8 cellular contexts compared by ENCODE assay signal in genomic region chr17:63843387-63844292, GRCh38. TPM values are rescaled to one million over a fixed set of nuclear protein-coding genes. Genes with fewer than 3 reads are reported as not detected.
DNase-seq lines count a peak whose midpoint lies in the region; ATAC-seq, FAIRE-seq and TF ChIP-seq lines count a peak whose summit lies in the region.

No MANE protein-coding gene starts in this region.

- TF ChIP-seq CTCF in 22Rv1 (IDR thresholded peaks at IDR 0.05): no peak
- TF ChIP-seq CTCF in GM12875 (IDR thresholded peaks at IDR 0.05; ENCODE audit: borderline replicate concordance, insufficient read depth, low read depth, low read length): no peak
- no peak for TF ChIP-seq CTCF in OCI-LY3 (IDR thresholded peaks at IDR 0.05; ENCODE audit: low read depth, low read length)
- TF ChIP-seq CTCF in bronchial epithelial cell (IDR thresholded peaks at IDR 0.05; ENCODE audit: insufficient read depth, low read length, severe bottlenecking): no peak

- H3K9me3 Mint-ChIP-seq in stimulated activated naive CD8-positive, alpha-beta T cell treated with anti-CD3 and anti-CD28 coated beads, Interleukin-15, amount 100 ng/mL, for 72 hours: peaks cover 6 to 9% of the 10 kb centered on the region in 2 donors

- no peaks in the 10 kb centered on the region for H3K27me3 ChIP-seq in OCI-LY3 (ENCODE audit: low read depth, low read length)
- H3K27me3 ChIP-seq in bronchial epithelial cell (ENCODE audit: control insufficient read depth, insufficient read depth, low read length): no peaks in the 10 kb centered on the region

- no peak for ATAC-seq in left colon
- peak; percentile 13 for ATAC-seq in stimulated activated naive CD8-positive, alpha-beta T cell treated with anti-CD3 and anti-CD28 coated beads, Interleukin-15, amount 100 ng/mL, for 72 hours
- no peak for ATAC-seq in GM21723 (IDR thresholded peaks at IDR 0.05; ENCODE audit: unreplicated experiment)
- no peak for ATAC-seq in GM19463 (IDR thresholded peaks at IDR 0.05; ENCODE audit: unreplicated experiment)

- intact Hi-C loops in left colon (cut with DNase I, micrococcal nuclease): no loop called here

- peak overlapping the region; percentile 61; the same call in 1 of the 2 replicates for H3K9ac ChIP-seq in OCI-LY3 (ENCODE audit: low read length)

- peak overlapping the region; percentile 91 to 99 for H3K4me3 Mint-ChIP-seq in stimulated activated naive CD8-positive, alpha-beta T cell treated with anti-CD3 and anti-CD28 coated beads, Interleukin-15, amount 100 ng/mL, for 72 hours

- peaks cover 46% of the 10 kb centered on the region for H3K4me1 Mint-ChIP-seq in stimulated activated naive CD8-positive, alpha-beta T cell treated with anti-CD3 and anti-CD28 coated beads, Interleukin-15, amount 100 ng/mL, for 72 hours

- H3K4me1 ChIP-seq in OCI-LY3 (ENCODE audit: low read length): peaks cover 23% of the 10 kb centered on the region

- H3K27me3 Mint-ChIP-seq in stimulated activated naive CD8-positive, alpha-beta T cell treated with anti-CD3 and anti-CD28 coated beads, Interleukin-15, amount 100 ng/mL, for 72 hours: no peaks in the 10 kb centered on the region

- DNase-seq in bronchial epithelial cell (ENCODE audit: low read depth): no peak
- DNase-seq in left colon: peak; percentile 54 to 75
- no peak for DNase-seq in stimulated activated naive CD8-positive, alpha-beta T cell treated with anti-CD3 and anti-CD28 coated beads, Interleukin-15, amount 100 ng/mL, for 72 hours

- H3K79me2 ChIP-seq in OCI-LY3 (ENCODE audit: low read length): peaks cover 41% of the 10 kb centered on the region

- no peaks in the 10 kb centered on the region for H3K9me3 ChIP-seq in OCI-LY3 (ENCODE audit: insufficient read depth, low read length)

- H3K36me3 ChIP-seq in OCI-LY3 (replicated peaks; ENCODE audit: low read depth, low read length): no peaks in the 10 kb centered on the region
- H3K36me3 ChIP-seq in bronchial epithelial cell (ENCODE audit: control insufficient read depth, insufficient read depth, low read length): no peaks in the 10 kb centered on the region

- peaks cover 24% of the 10 kb centered on the region for H4K20me1 ChIP-seq in OCI-LY3 (ENCODE audit: insufficient read depth, low read length)

- H3K27ac ChIP-seq in 22Rv1: peak overlapping the region; percentile 96
- H3K27ac ChIP-seq in OCI-LY3 (ENCODE audit: low read length): peak overlapping the region; percentile 16; the same call in 1 of the 2 replicates

- peak overlapping the region; percentile 56 for H3K4me2 ChIP-seq in OCI-LY3 (ENCODE audit: low read length)

- peak overlapping the region; percentile 95 to 97 for H3K27ac Mint-ChIP-seq in stimulated activated naive CD8-positive, alpha-beta T cell treated with anti-CD3 and anti-CD28 coated beads, Interleukin-15, amount 100 ng/mL, for 72 hours

- peak overlapping the region; percentile 41 for H3K4me3 ChIP-seq in GM12875 (ENCODE audit: low read depth, low read length)
- peak overlapping the region; percentile 84 for H3K4me3 ChIP-seq in OCI-LY3 (ENCODE audit: low read length)
- peak overlapping the region; percentile 90 for H3K4me3 ChIP-seq in bronchial epithelial cell (ENCODE audit: low read depth, low read length)

- H2AFZ ChIP-seq in OCI-LY3 (ENCODE audit: low read depth, low read length): 0 out of 2 replicates have a peak overlapping the region, but pooled peaks have one; percentile 66

- no peak for FAIRE-seq in bronchial epithelial cell (lab: Jason Lieb, UNC)

RNA-seq across cellular contexts. Expression of gene SMARCD2, which starts 1.2 kb away (rescaled TPM):
- 98.5 and 112 TPM in 2 replicates for total RNA-seq in bronchial epithelial cell
- total RNA-seq in left colon: 10 to 100 TPM; 73.0 to 75.8 TPM

RNA-seq across cellular contexts. Expression of gene FTSJ3, which starts 16.2 kb away (rescaled TPM):
- 43.4 and 53.1 TPM in 2 replicates for total RNA-seq in bronchial epithelial cell
- 10 to 100 TPM; 25.9 to 28.4 TPM for total RNA-seq in left colon

RNA-seq across cellular contexts. Expression of gene PSMC5, which starts 16.4 kb away (rescaled TPM):
- 50.5 and 64.0 TPM in 2 replicates for total RNA-seq in bronchial epithelial cell
- total RNA-seq in left colon: 10 to 100 TPM; 86.3 to 92.5 TPM

RNA-seq across cellular contexts. Expression of gene CSH2, which starts 29.8 kb away (rescaled TPM):
- total RNA-seq in bronchial epithelial cell (not detected in 2 replicates), left colon (not detected)

RNA-seq across cellular contexts. Expression of gene GH2, which starts 38.1 kb away (rescaled TPM):
- total RNA-seq in bronchial epithelial cell: not detected in 2 replicates
- not detected for total RNA-seq in left colon

Comparison
In these comparisons a context has a peak if more than half of its experiments do, and no peak if none do; other contexts are left out.
1. DNase-seq: peak in left colon (2 of 2); none in bronchial epithelial cell (single experiment) and stimulated activated naive CD8-positive, alpha-beta T cell treated with anti-CD3 and anti-CD28 coated beads, Interleukin-15, amount 100 ng/mL, for 72 hours (0 of 2).
2. Peak in every context shown above with its lines, with median percentiles within 50 percentile points of each other: H3K4me3 ChIP-seq.